8 cellular contexts compared by ENCODE assay signal in genomic region chr4:100848865-100849264, GRCh38.
DNase-seq lines count a peak whose midpoint lies in the region; ATAC-seq, FAIRE-seq and TF ChIP-seq lines count a peak whose summit lies in the region.

No MANE protein-coding gene starts in this region.

- H3K27me3 ChIP-seq in BJ (ENCODE audit: control insufficient read depth, insufficient read depth, low read length), result no peaks in the 10 kb centered on the region

- H3K4me3 ChIP-seq in BJ (ENCODE audit: low read depth, low read length) (no peak overlapping the region), kidney (ENCODE audit: low read length in 2 of 2) (no peak overlapping the region)

- peak; percentile 8; the same call in 1 of the 2 replicates for TF ChIP-seq CTCF in BJ (IDR thresholded peaks at IDR 0.05; ENCODE audit: insufficient read depth, low read depth, low read length)
- TF ChIP-seq CTCF in kidney (IDR thresholded peaks at IDR 0.05; ENCODE audit: borderline replicate concordance, extremely low read depth, insufficient read depth), result no peak

- FAIRE-seq in kidney (lab: Jason Lieb, UNC), result no peak

- intact Hi-C loops in kidney (cut with DNase I), result no loop called here

- peak overlapping the region; percentile 69 for H3K27ac ChIP-seq in angular gyrus (ENCODE audit: low read depth, low read length)
- no peak overlapping the region for H3K27ac ChIP-seq in kidney (ENCODE audit: low read depth in 2 of 2, low read length in 2 of 2)

- no peaks in the 10 kb centered on the region for H3K9me3 ChIP-seq in kidney (ENCODE audit: control insufficient read depth in 1 of 2, low read length in 2 of 2)

- H3K4me1 ChIP-seq in kidney (ENCODE audit: control insufficient read depth in 1 of 2, insufficient read depth in 1 of 2, low read depth in 1 of 2, low read length in 2 of 2), result no peaks in the 10 kb centered on the region

- no peak overlapping the region for H3K9ac ChIP-seq in kidney (ENCODE audit: low read length in 2 of 2)

- no peaks in the 10 kb centered on the region for H3K36me3 ChIP-seq in BJ (ENCODE audit: control insufficient read depth, insufficient read depth, low read length)
- H3K36me3 ChIP-seq in kidney (ENCODE audit: control insufficient read depth in 1 of 2, insufficient read depth in 2 of 2, low read length in 2 of 2), result no peaks in the 10 kb centered on the region

- DNase-seq in BJ (ENCODE audit: low read depth) (no peak), occipital lobe (lab: John Stamatoyannopoulos, UW) (no peak), kidney (no peak)
- no peak for DNase-seq in stimulated activated naive CD4-positive, alpha-beta T cell (lab: John Stamatoyannopoulos, UW)
- no peak for DNase-seq in activated CD8-positive, alpha-beta memory T cell treated with anti-CD3 and anti-CD28 coated beads, Interleukin-2, amount 50 U/mL, for 48 hours

- POLR2A ChIA-PET in BJ (lab: Charles Lee), result no interaction called here

- ATAC-seq in GM19023 (IDR thresholded peaks at IDR 0.05; ENCODE audit: unreplicated experiment) (peak; percentile 75), HG03159 (IDR thresholded peaks at IDR 0.05; ENCODE audit: unreplicated experiment) (peak; percentile 78)

- CTCF ChIA-PET in BJ (lab: Yijun Ruan, JAX), result interaction anchor here (1.1 to 1.3 kb wide), 2 partner anchors 11 to 1417 kb away, joined by 3 to 5 read pairs; no protein-coding TSS in a partner anchor
